16 cellular contexts compared by ENCODE assay signal in genomic region chr6:34447915-34448314, GRCh38. TPM values are rescaled to one million over a fixed set of nuclear protein-coding genes. Genes with fewer than 3 reads are reported as not detected.
DNase-seq lines count a peak whose midpoint lies in the region; ATAC-seq lines count a peak whose summit lies in the region.
"Had no signal": no experiment of that assay in that cellular context is flagged by ENCODE, and none has a peak within 500 bp of the region (broad histone marks: within the 10 kb centered on the region; RNA-seq: fewer than 3 reads in every experiment).

No MANE protein-coding gene starts in this region.

- no peaks in the 10 kb centered on the region for H3K9me3 Mint-ChIP-seq in activated naive CD8-positive, alpha-beta T cell treated with anti-CD3 and anti-CD28 coated beads for 36 hours
- H3K9me3 Mint-ChIP-seq: neural progenitor cell had no signal

- ATAC-seq in left colon (peak; percentile 40), HG03469 (IDR thresholded peaks at IDR 0.05; ENCODE audit: unreplicated experiment) (no peak)
- ATAC-seq: activated T-cell treated with anti-CD3 and anti-CD28 coated beads, Interleukin-2, amount 50 U/mL, for 72 hours had no signal

- intact Hi-C loops in left colon (cut with DNase I, micrococcal nuclease), result no loop called here

- no peaks in the 10 kb centered on the region for H3K4me1 Mint-ChIP-seq in activated naive CD8-positive, alpha-beta T cell treated with anti-CD3 and anti-CD28 coated beads for 36 hours

- H3K36me3 Mint-ChIP-seq in activated naive CD8-positive, alpha-beta T cell treated with anti-CD3 and anti-CD28 coated beads for 36 hours, result no peaks in the 10 kb centered on the region
- H3K36me3 Mint-ChIP-seq: neural progenitor cell had no signal

- H3K27ac Mint-ChIP-seq in activated naive CD8-positive, alpha-beta T cell treated with anti-CD3 and anti-CD28 coated beads for 36 hours, result no peak overlapping the region
- H3K27ac Mint-ChIP-seq: activated T-cell treated with anti-CD3 and anti-CD28 coated beads, Interleukin-2, amount 50 U/mL, for 72 hours; neural progenitor cell had no signal

- H3K4me3 Mint-ChIP-seq in activated naive CD8-positive, alpha-beta T cell treated with anti-CD3 and anti-CD28 coated beads for 36 hours, result no peak overlapping the region
- H3K4me3 Mint-ChIP-seq: activated T-cell treated with anti-CD3 and anti-CD28 coated beads, Interleukin-2, amount 50 U/mL, for 72 hours; neural progenitor cell had no signal

- H3K27me3 Mint-ChIP-seq in activated naive CD8-positive, alpha-beta T cell treated with anti-CD3 and anti-CD28 coated beads for 36 hours, result no peaks in the 10 kb centered on the region

- peak; percentile 14 for DNase-seq in DMS53 treated with DMSO at 0.1 percent for 48 hours (lab: John Stamatoyannopoulos, UW; ENCODE audit: unreplicated experiment)
- peak; percentile 26 for DNase-seq in HT-29 (ENCODE audit: low spot score)
- DNase-seq in OCI-M1 (lab: John Stamatoyannopoulos, UW), result peak; percentile 67
- DNase-seq in left colon, result peak in 1 of 2 donors; percentile 25
- no peak for DNase-seq in activated naive CD8-positive, alpha-beta T cell treated with anti-CD3 and anti-CD28 coated beads for 36 hours
- no peak for DNase-seq in activated gamma-delta T cell (lab: John Stamatoyannopoulos, UW)
- no peak for DNase-seq in D341Med (ENCODE audit: low spot score)
- DNase-seq: activated CD4-positive, alpha-beta T cell treated with anti-CD3 and anti-CD28 coated beads for 1 hour; GDM1; NCI-H1105 treated with DMSO at 0.1 percent for 48 hours; NK-92 treated with Interleukin-12 subunit alpha and Interleukin-12 subunit beta, amount 100 ng/mL, for 24 hours; small intestine had no signal

RNA-seq across cellular contexts. Expression of gene PACSIN1, which starts 18.0 kb away (rescaled TPM):
- total RNA-seq in HT-29 (2014; rRNA removed; shearing (Covaris generic)), result 0.03 and 0.08 TPM in 2 replicates
- under 1 TPM in 1 of 2 donors, not detected in 1; 0.34 TPM for total RNA-seq in left colon
- under 1 TPM; 0.19 to 0.28 TPM for total RNA-seq in activated naive CD8-positive, alpha-beta T cell treated with anti-CD3 and anti-CD28 coated beads for 36 hours
- total RNA-seq: lung microvascular endothelial cell had no signal

RNA-seq across cellular contexts. Expression of gene RPS10, which starts 22.0 kb away (rescaled TPM):
- total RNA-seq in HT-29 (2014; rRNA removed; shearing (Covaris generic)), result 2,917 and 3,132 TPM in 2 replicates
- 100 to 1,000 TPM; 904 to 935 TPM for total RNA-seq in left colon
- 1,000 to 10,000 TPM; 2,216 to 2,293 TPM for total RNA-seq in activated naive CD8-positive, alpha-beta T cell treated with anti-CD3 and anti-CD28 coated beads for 36 hours

RNA-seq across cellular contexts. Expression of gene NUDT3, which starts 55.4 kb away (rescaled TPM):
- total RNA-seq in HT-29 (2014; rRNA removed; shearing (Covaris generic)), result 20.0 and 20.7 TPM in 2 replicates
- total RNA-seq in left colon, result 10 to 100 TPM; 19.5 to 21.9 TPM
- 10 to 100 TPM; 18.1 to 18.3 TPM for total RNA-seq in activated naive CD8-positive, alpha-beta T cell treated with anti-CD3 and anti-CD28 coated beads for 36 hours

Comparison
In these comparisons a context has a peak if more than half of its experiments do, and no peak if none do; other contexts are left out.
1. DNase-seq: peak in DMS53 treated with DMSO at 0.1 percent for 48 hours (single experiment), HT-29 (single experiment) and OCI-M1 (single experiment); none in activated naive CD8-positive, alpha-beta T cell treated with anti-CD3 and anti-CD28 coated beads for 36 hours (single experiment), activated gamma-delta T cell (single experiment) and D341Med (single experiment).